Comparison of ENCODE assay signal across 12 cellular contexts in genomic region chrX:72141372-72142004, GRCh38.
A peak's percentile ranks its signal among the peaks of the same experiment; 100 is the strongest.
DNase-seq lines count a peak whose midpoint lies in the region; ATAC-seq lines count a peak whose summit lies in the region.
"Had no signal": no experiment of that assay in that cellular context is flagged by ENCODE, and none has a peak within 500 bp of the region (broad histone marks: within the 10 kb centered on the region; RNA-seq: fewer than 3 reads in every experiment).

No MANE protein-coding gene starts in this region.

- H3K36me3 ChIP-seq in BLaER1 treated with 17β-estradiol and CSF1 and Interleukin-3, amounts not matched to agents 10 nM and 100 nM = peaks cover 0 to 35% (median 0%) of the 10 kb centered on the region in 11 experiments; a peak in 10 of 22 replicates

- no peak overlapping the region for H3K4me3 ChIP-seq in BLaER1 treated with 17β-estradiol and CSF1 and Interleukin-3, amounts not matched to agents 10 nM and 100 nM
- H3K4me3 ChIP-seq: K562 had no signal

- DNase-seq in NCI-H2081 (lab: John Stamatoyannopoulos, UW) = peak; percentile 13
- no peak for DNase-seq in NCI-H345 treated with DMSO at 0.1 percent for 48 hours (lab: John Stamatoyannopoulos, UW; ENCODE audit: unreplicated experiment)
- DNase-seq in GM19238 (ENCODE audit: insufficient read length, low spot score) = no peak
- DNase-seq in NCI-H446 treated with DMSO at 0.1 percent for 48 hours (lab: John Stamatoyannopoulos, UW) = no peak
- DNase-seq: erythroblast; islet precursor cell; stimulated activated CD4-positive, alpha-beta T cell treated with anti-CD3 and anti-CD28 coated beads, Interleukin-4, amount 100 ng/mL, for 4 hours had no signal

- no peak overlapping the region for H3K27ac ChIP-seq in BLaER1 treated with 17β-estradiol and CSF1 and Interleukin-3, amounts not matched to agents 10 nM and 100 nM

- H4K20me1 ChIP-seq in BLaER1 treated with 17β-estradiol and CSF1 and Interleukin-3, amounts not matched to agents 10 nM and 100 nM = peaks cover 0 to 51% (median 0%) of the 10 kb centered on the region in 11 experiments; a peak in 4 of 22 replicates

- no peaks in the 10 kb centered on the region; a peak in 1 of 22 replicates for H3K9me3 ChIP-seq in BLaER1 treated with 17β-estradiol and CSF1 and Interleukin-3, amounts not matched to agents 10 nM and 100 nM (replicated peaks in 1 of 11)

- H3K9ac ChIP-seq in BLaER1 treated with 17β-estradiol and CSF1 and Interleukin-3, amounts not matched to agents 10 nM and 100 nM = no peak overlapping the region

- peaks cover 0 to 29% (median 19%) of the 10 kb centered on the region in 10 experiments; a peak in 14 of 20 replicates for H3K4me1 ChIP-seq in BLaER1 treated with 17β-estradiol and CSF1 and Interleukin-3, amounts not matched to agents 10 nM and 100 nM

- peak overlapping the region in 8 of 11 experiments; percentile 3 to 46 (median 22); a peak in 8 of 22 replicates for H3K4me2 ChIP-seq in BLaER1 treated with 17β-estradiol and CSF1 and Interleukin-3, amounts not matched to agents 10 nM and 100 nM

- ATAC-seq in GM18511 (IDR thresholded peaks at IDR 0.05; ENCODE audit: unreplicated experiment) (peak; percentile 66), HG02642 (IDR thresholded peaks at IDR 0.05; ENCODE audit: poor library complexity, unreplicated experiment) (peak; percentile 72), GM19023 (IDR thresholded peaks at IDR 0.05; ENCODE audit: unreplicated experiment) (no peak)
- ATAC-seq: K562 had no signal

- H3K27me3 ChIP-seq in BLaER1 treated with 17β-estradiol and CSF1 and Interleukin-3, amounts not matched to agents 10 nM and 100 nM = peaks cover 24 to 95% (median 80%) of the 10 kb centered on the region in 11 experiments

Comparison
In these comparisons a context has a peak if more than half of its experiments do, and no peak if none do; other contexts are left out.
1. DNase-seq: peak in NCI-H2081 (2 of 2); none in NCI-H345 treated with DMSO at 0.1 percent for 48 hours (single experiment), GM19238 (single experiment) and NCI-H446 treated with DMSO at 0.1 percent for 48 hours (single experiment).